Comparison of ENCODE assay signal across 17 cellular contexts in genomic region chr6:81450180-81450579, GRCh38.
DNase-seq lines count a peak whose midpoint lies in the region; ATAC-seq and TF ChIP-seq lines count a peak whose summit lies in the region.
"Had no signal": no experiment of that assay in that cellular context is flagged by ENCODE, and none has a peak within 500 bp of the region (broad histone marks: within the 10 kb centered on the region; RNA-seq: fewer than 3 reads in every experiment).

No MANE protein-coding gene starts in this region.

- H3K4me1 Mint-ChIP-seq in MCF 10A (ENCODE audit: insufficient read depth, unreplicated experiment): no peaks in the 10 kb centered on the region
- H3K4me1 Mint-ChIP-seq in type B pancreatic cell (ENCODE audit: unreplicated experiment): peaks cover 5% of the 10 kb centered on the region
- no peaks in the 10 kb centered on the region for H3K4me1 Mint-ChIP-seq in GM23338
- H3K4me1 Mint-ChIP-seq: activated B cell treated with CpG ODN at 0.5 μM for 24 hours had no signal

- H3K27ac ChIP-seq in mammary epithelial cell (ENCODE audit: insufficient read depth, low read depth, low read length) (no peak overlapping the region), left ventricle myocardium inferior (replicated peaks) (no peak overlapping the region), GM23338 (ENCODE audit: low read depth) (no peak overlapping the region)
- H3K27ac ChIP-seq: cardiac muscle cell, esophagus muscularis mucosa had no signal

- no peak overlapping the region for H3K9ac ChIP-seq in mammary epithelial cell (ENCODE audit: insufficient read depth, low read length)

- WGBS in mammary epithelial cell (ENCODE audit: low coverage, missing lambda C conversion rate): 55% methylated on average over 2 of the region's 2 CpGs

- in situ Hi-C loops in mammary epithelial cell (cut with MboI; ENCODE audit: low sequenced_read_pairs in 2 of 2): no loop called here

- H3F3A ChIP-seq in GM23338 (replicated peaks; ENCODE audit: low read depth): no peaks in the 10 kb centered on the region

- 0 out of 2 replicates have a peak, but pooled peaks cover 3% of the 10 kb centered on the region for H3K9me2 ChIP-seq in GM23338 (ENCODE audit: insufficient read depth)

- POLR2A ChIA-PET in MCF 10A (lab: Yijun Ruan, JAX): no interaction called here

- no peak for TF ChIP-seq CTCF in MCF 10A (IDR thresholded peaks at IDR 0.05; ENCODE audit: unreplicated experiment)
- no peak for TF ChIP-seq CTCF in mammary epithelial cell (conservative IDR thresholded peaks at IDR 0.05 in 1 of 2, IDR thresholded peaks at IDR 0.05 in 1 of 2; ENCODE audit: extremely low read depth in 1 of 2, insufficient read depth in 1 of 2, low read depth in 1 of 2, low read length in 2 of 2)
- peak; percentile 21 for TF ChIP-seq CTCF in left ventricle myocardium inferior (IDR thresholded peaks at IDR 0.05; ENCODE audit: borderline replicate concordance)
- no peak for TF ChIP-seq CTCF in type B pancreatic cell (conservative IDR thresholded peaks at IDR 0.05)
- TF ChIP-seq CTCF in GM23338 (conservative IDR thresholded peaks at IDR 0.05; ENCODE audit: low read depth in 2 of 2): 0 out of 4 replicates have a peak, but pooled peaks of 1 of the 2 experiments have one; percentile 11

- no peaks in the 10 kb centered on the region for H3K36me3 Mint-ChIP-seq in MCF 10A (ENCODE audit: insufficient read depth, unreplicated experiment)
- no peaks in the 10 kb centered on the region for H3K36me3 Mint-ChIP-seq in type B pancreatic cell
- H3K36me3 Mint-ChIP-seq in GM23338 (ENCODE audit: low read depth): no peaks in the 10 kb centered on the region

- no peak overlapping the region for H3K4me2 ChIP-seq in mammary epithelial cell (ENCODE audit: insufficient read depth, low read depth, low read length)
- no peak overlapping the region for H3K4me2 ChIP-seq in GM23338

- H2AFZ ChIP-seq in mammary epithelial cell (ENCODE audit: low read depth, low read length): no peak overlapping the region
- H2AFZ ChIP-seq in GM23338: no peak overlapping the region

- dilution Hi-C loops in mammary epithelial cell (cut with HindIII; ENCODE audit: low sequenced_read_pairs): no loop called here

- H3K27ac Mint-ChIP-seq in MCF 10A (ENCODE audit: low read depth, unreplicated experiment) (no peak overlapping the region), type B pancreatic cell (peak overlapping the region; percentile 49), GM23338 (no peak overlapping the region; the same call in 1 of the 2 replicates)
- H3K27ac Mint-ChIP-seq: activated B cell treated with CpG ODN at 0.5 μM for 24 hours had no signal

- H3K4me3 ChIP-seq in mammary epithelial cell (replicated peaks in 1 of 3; ENCODE audit: insufficient read depth in 1 of 3, low read depth in 2 of 3, low read length in 3 of 3): no peak overlapping the region
- H3K4me3 ChIP-seq in left ventricle myocardium inferior: no peak overlapping the region
- no peak overlapping the region for H3K4me3 ChIP-seq in GM23338
- H3K4me3 ChIP-seq: cardiac muscle cell, esophagus muscularis mucosa had no signal

- H3K4me3 Mint-ChIP-seq in MCF 10A (ENCODE audit: unreplicated experiment) (no peak overlapping the region), type B pancreatic cell (no peak overlapping the region), GM23338 (no peak overlapping the region)
- H3K4me3 Mint-ChIP-seq: activated B cell treated with CpG ODN at 0.5 μM for 24 hours; activated T-cell treated with anti-CD3 and anti-CD28 coated beads, Interleukin-2, amount 50 U/mL, for 4 hours had no signal

- DNase-seq in MCF 10A (ENCODE audit: unreplicated experiment) (peak; percentile 8), mammary epithelial cell (no peak), SW480 (ENCODE audit: low spot score) (peak; percentile 23), left ventricle myocardium inferior (no peak), type B pancreatic cell (ENCODE audit: extremely low spot score, unreplicated experiment) (no peak), GM23338 (ENCODE audit: low spot score) (no peak)
- no peak for DNase-seq in activated CD4-positive, alpha-beta T cell treated with anti-CD3 and anti-CD28 coated beads for 48 hours
- DNase-seq: 8988T; activated B cell treated with CpG ODN at 0.5 μM for 24 hours; activated T-cell treated with anti-CD3 and anti-CD28 coated beads, Interleukin-2, amount 50 U/mL, for 4 hours; GF-D8; NCI-H226; RPMI8226; stimulated activated naive CD8-positive, alpha-beta T cell treated with anti-CD3 and anti-CD28 coated beads, Interleukin-15, Interleukin-2, amounts not matched to agents 100 U/mL and 50 U/mL, for 24 hours had no signal

- CTCF ChIA-PET in MCF 10A (lab: Yijun Ruan, JAX): no interaction called here
- CTCF ChIA-PET in mammary epithelial cell (lab: Charles Lee; ENCODE audit: low non-redundant PET): no interaction called here

- H3K27me3 Mint-ChIP-seq in MCF 10A (ENCODE audit: insufficient read depth, unreplicated experiment) (no peaks in the 10 kb centered on the region), type B pancreatic cell (no peaks in the 10 kb centered on the region), GM23338 (ENCODE audit: insufficient read depth, low read depth, poor library complexity) (no peaks in the 10 kb centered on the region)
- H3K27me3 Mint-ChIP-seq: activated B cell treated with CpG ODN at 0.5 μM for 24 hours had no signal

- H3K9me3 Mint-ChIP-seq in MCF 10A (ENCODE audit: unreplicated experiment) (no peaks in the 10 kb centered on the region), type B pancreatic cell (no peaks in the 10 kb centered on the region), GM23338 (no peaks in the 10 kb centered on the region)
- H3K9me3 Mint-ChIP-seq: activated B cell treated with CpG ODN at 0.5 μM for 24 hours; activated T-cell treated with anti-CD3 and anti-CD28 coated beads, Interleukin-2, amount 50 U/mL, for 4 hours had no signal

- H3K36me3 ChIP-seq in mammary epithelial cell (ENCODE audit: insufficient read depth, low read length): no peaks in the 10 kb centered on the region
- no peaks in the 10 kb centered on the region for H3K36me3 ChIP-seq in left ventricle myocardium inferior
- no peaks in the 10 kb centered on the region for H3K36me3 ChIP-seq in GM23338 (ENCODE audit: insufficient read depth)
- H3K36me3 ChIP-seq: cardiac muscle cell, esophagus muscularis mucosa had no signal

- BruUV-seq in MCF 10A (replicated peaks; lab: Mats Ljungman, UMichigan) (no TSS peak), mammary epithelial cell (replicated peaks; lab: Mats Ljungman, UMichigan) (no TSS peak)

- H3K79me2 ChIP-seq in mammary epithelial cell (ENCODE audit: insufficient read depth, low read length): no peaks in the 10 kb centered on the region
- H3K79me2 ChIP-seq in GM23338 (replicated peaks; ENCODE audit: insufficient read depth): no peaks in the 10 kb centered on the region

- H3K9me3 ChIP-seq in mammary epithelial cell (replicated peaks; ENCODE audit: insufficient read depth, low read length) (no peaks in the 10 kb centered on the region), left ventricle myocardium inferior (replicated peaks) (no peaks in the 10 kb centered on the region)
- H3K9me3 ChIP-seq: esophagus muscularis mucosa had no signal

- no peaks in the 10 kb centered on the region for H4K20me1 ChIP-seq in mammary epithelial cell (ENCODE audit: insufficient read depth, low read length)
- H4K20me1 ChIP-seq in GM23338 (replicated peaks; ENCODE audit: insufficient read depth): no peaks in the 10 kb centered on the region

- ATAC-seq in HG02938 (IDR thresholded peaks at IDR 0.05; ENCODE audit: unreplicated experiment) (no peak), GM23338 (no peak)
- ATAC-seq: activated T-cell treated with anti-CD3 and anti-CD28 coated beads, Interleukin-2, amount 50 U/mL, for 4 hours; stimulated activated naive CD8-positive, alpha-beta T cell treated with anti-CD3 and anti-CD28 coated beads, Interleukin-15, Interleukin-2, amounts not matched to agents 100 U/mL and 50 U/mL, for 24 hours had no signal

- H3K4me1 ChIP-seq in mammary epithelial cell (ENCODE audit: insufficient read depth, low read length) (no peaks in the 10 kb centered on the region), left ventricle myocardium inferior (peaks cover 9% of the 10 kb centered on the region), GM23338 (ENCODE audit: insufficient read depth) (no peaks in the 10 kb centered on the region)
- H3K4me1 ChIP-seq: esophagus muscularis mucosa had no signal

- intact Hi-C loops in MCF 10A (cut with micrococcal nuclease) (no loop called here), mammary epithelial cell (cut with micrococcal nuclease) (no loop called here), left ventricle myocardium inferior (cut with micrococcal nuclease) (loop anchor here (10.0 kb wide), 1 partner anchor 205 kb away; no protein-coding TSS in a partner anchor)

- H3K27me3 ChIP-seq in mammary epithelial cell (ENCODE audit: insufficient read depth, low read length): no peaks in the 10 kb centered on the region
- no peaks in the 10 kb centered on the region for H3K27me3 ChIP-seq in left ventricle myocardium inferior (ENCODE audit: low read depth)
- H3K27me3 ChIP-seq in GM23338 (ENCODE audit: insufficient read depth): no peaks in the 10 kb centered on the region
- H3K27me3 ChIP-seq: cardiac muscle cell, esophagus muscularis mucosa had no signal

TF ChIP-seq in GM23338, 12 proteins besides CTCF, POLR2A, EP300 and RAD21:
- TF ChIP-seq EZH2phosphoT487 (IDR thresholded peaks at IDR 0.05; ENCODE audit: unreplicated experiment) (no peak), CREB1 (CRISPR knock-in tag; IDR thresholded peaks at IDR 0.05; ENCODE audit: low read depth) (no peak), ZNF114 (CRISPR knock-in tag; IDR thresholded peaks at IDR 0.05) (no peak), STAT1 (IDR thresholded peaks at IDR 0.05; ENCODE audit: unreplicated experiment) (no peak), EZH2 (IDR thresholded peaks at IDR 0.05; ENCODE audit: low read depth, unreplicated experiment) (no peak), JUNB (IDR thresholded peaks at IDR 0.05; ENCODE audit: unreplicated experiment) (no peak), ZNF331 (CRISPR knock-in tag; IDR thresholded peaks at IDR 0.05; ENCODE audit: low read depth) (no peak)

Comparison
In these comparisons a context has a peak if more than half of its experiments do, and no peak if none do; other contexts are left out.
1. DNase-seq: peak in MCF 10A (single experiment) and SW480 (single experiment); none in mammary epithelial cell (single experiment), left ventricle myocardium inferior (single experiment), type B pancreatic cell (single experiment), activated CD4-positive, alpha-beta T cell treated with anti-CD3 and anti-CD28 coated beads for 48 hours (single experiment) and GM23338 (single experiment).